In the genomic region with DNA sequence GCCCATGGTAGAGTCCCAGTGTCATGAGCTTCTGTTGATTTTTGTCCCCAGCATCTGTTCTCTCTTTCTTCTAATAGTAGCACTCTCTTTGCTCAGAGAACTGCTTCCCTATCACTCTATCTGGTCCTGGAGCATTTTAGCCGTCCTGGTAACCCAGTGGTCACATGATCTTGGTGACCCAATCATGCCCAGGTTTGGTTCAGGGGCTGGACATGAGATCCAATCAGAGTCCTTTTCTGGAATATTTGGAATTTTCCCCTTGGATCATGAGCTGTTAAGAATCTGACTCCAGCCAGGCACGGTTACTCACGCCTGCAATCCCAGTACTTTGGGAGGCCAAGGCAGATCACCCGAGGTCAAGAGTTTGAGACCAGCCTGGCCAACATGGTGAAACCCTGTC, we compare ENCODE assay signal across 26 cellular contexts.
"Had no signal": no experiment of that assay in that cellular context is flagged by ENCODE, and none has a peak within 500 bp of the region (broad histone marks: within the 10 kb centered on the region; RNA-seq: fewer than 3 reads in every experiment).

No MANE protein-coding gene starts in this region.

- H3K4me1 ChIP-seq: colonic mucosa, lower lobe of right lung, parathyroid adenoma, prostate gland, right atrium auricular region, upper lobe of right lung, uterus had no signal

- H3K27ac ChIP-seq: colonic mucosa, esophagus muscularis mucosa, foreskin keratinocyte, gastroesophageal sphincter, heart left ventricle, hepatocyte, left ventricle myocardium inferior, lower lobe of right lung, neutrophil, parathyroid adenoma, prostate gland, right atrium auricular region, spleen, tibial nerve, upper lobe of right lung, uterus had no signal

- H3K79me2 ChIP-seq: hepatocyte, parathyroid adenoma had no signal

- H3K36me3 Mint-ChIP-seq: naive B cell; natural killer cell treated with Interleukin-12 subunit alpha and Interleukin-12 subunit beta and Interleukin-15 and Interleukin-18, amount 100 ng/mL, for 72 hours; stimulated activated memory B cell treated with anti-CD40 and anti-IgM and Interleukin-4, amounts not matched to agents 10 μg/mL and 1 μg/mL and 100 μg/mL, for 72 hours had no signal

- H2AFZ ChIP-seq: hepatocyte, parathyroid adenoma had no signal

- H3K9me3 ChIP-seq: colonic mucosa, esophagus muscularis mucosa, gastroesophageal sphincter, heart left ventricle, left ventricle myocardium inferior, lower lobe of right lung, neutrophil, prostate gland, right atrium auricular region, spleen, thoracic aorta, tibial nerve, upper lobe of right lung, uterus had no signal

- DNase-seq: colonic mucosa; dermis blood vessel endothelial cell; effector memory CD4-positive, alpha-beta T cell; foreskin keratinocyte; heart left ventricle; left cardiac atrium; left ventricle myocardium inferior; lower lobe of right lung; naive B cell; stimulated activated CD4-positive, alpha-beta T cell treated with anti-CD3 and anti-CD28 coated beads, Interleukin-4, amount 100 ng/mL, for 4 hours; stimulated activated naive CD8-positive, alpha-beta T cell treated with anti-CD3 and anti-CD28 coated beads, Interleukin-15, Interleukin-2, amounts not matched to agents 100 U/mL and 50 U/mL, for 24 hours; upper lobe of right lung; uterus had no signal

- H3K27me3 ChIP-seq: colonic mucosa, esophagus muscularis mucosa, foreskin keratinocyte, gastroesophageal sphincter, heart left ventricle, hepatocyte, neutrophil, right atrium auricular region, spleen, tibial nerve, upper lobe of right lung, uterus had no signal

- H3K4me3 ChIP-seq: colonic mucosa, esophagus muscularis mucosa, gastroesophageal sphincter, heart left ventricle, hepatocyte, left ventricle myocardium inferior, lower lobe of right lung, prostate gland, right atrium auricular region, spleen, thoracic aorta, tibial nerve, upper lobe of right lung, uterus had no signal

- H3K4me1 Mint-ChIP-seq: neural crest cell had no signal

- H3K9ac ChIP-seq: parathyroid adenoma had no signal

- H3K9me3 Mint-ChIP-seq: naive B cell; natural killer cell treated with Interleukin-12 subunit alpha and Interleukin-12 subunit beta and Interleukin-15 and Interleukin-18, amount 100 ng/mL, for 72 hours; neural crest cell; stimulated activated memory B cell treated with anti-CD40 and anti-IgM and Interleukin-4, amounts not matched to agents 10 μg/mL and 1 μg/mL and 100 μg/mL, for 72 hours had no signal

- H3K27me3 Mint-ChIP-seq: naive B cell; natural killer cell treated with Interleukin-12 subunit alpha and Interleukin-12 subunit beta and Interleukin-15 and Interleukin-18, amount 100 ng/mL, for 72 hours; stimulated activated memory B cell treated with anti-CD40 and anti-IgM and Interleukin-4, amounts not matched to agents 10 μg/mL and 1 μg/mL and 100 μg/mL, for 72 hours had no signal

- H3K27ac Mint-ChIP-seq: natural killer cell treated with Interleukin-12 subunit alpha and Interleukin-12 subunit beta and Interleukin-15 and Interleukin-18, amount 100 ng/mL, for 72 hours; stimulated activated memory B cell treated with anti-CD40 and anti-IgM and Interleukin-4, amounts not matched to agents 10 μg/mL and 1 μg/mL and 100 μg/mL, for 72 hours had no signal

- H3K4me3 Mint-ChIP-seq: natural killer cell treated with Interleukin-12 subunit alpha and Interleukin-12 subunit beta and Interleukin-15 and Interleukin-18, amount 100 ng/mL, for 72 hours; neural crest cell; stimulated activated memory B cell treated with anti-CD40 and anti-IgM and Interleukin-4, amounts not matched to agents 10 μg/mL and 1 μg/mL and 100 μg/mL, for 72 hours had no signal

- H3K36me3 ChIP-seq: colonic mucosa, lower lobe of right lung, prostate gland, right atrium auricular region, spleen, thoracic aorta, upper lobe of right lung, uterus had no signal

- H3K4me2 ChIP-seq: hepatocyte had no signal
